In the genomic region with DNA sequence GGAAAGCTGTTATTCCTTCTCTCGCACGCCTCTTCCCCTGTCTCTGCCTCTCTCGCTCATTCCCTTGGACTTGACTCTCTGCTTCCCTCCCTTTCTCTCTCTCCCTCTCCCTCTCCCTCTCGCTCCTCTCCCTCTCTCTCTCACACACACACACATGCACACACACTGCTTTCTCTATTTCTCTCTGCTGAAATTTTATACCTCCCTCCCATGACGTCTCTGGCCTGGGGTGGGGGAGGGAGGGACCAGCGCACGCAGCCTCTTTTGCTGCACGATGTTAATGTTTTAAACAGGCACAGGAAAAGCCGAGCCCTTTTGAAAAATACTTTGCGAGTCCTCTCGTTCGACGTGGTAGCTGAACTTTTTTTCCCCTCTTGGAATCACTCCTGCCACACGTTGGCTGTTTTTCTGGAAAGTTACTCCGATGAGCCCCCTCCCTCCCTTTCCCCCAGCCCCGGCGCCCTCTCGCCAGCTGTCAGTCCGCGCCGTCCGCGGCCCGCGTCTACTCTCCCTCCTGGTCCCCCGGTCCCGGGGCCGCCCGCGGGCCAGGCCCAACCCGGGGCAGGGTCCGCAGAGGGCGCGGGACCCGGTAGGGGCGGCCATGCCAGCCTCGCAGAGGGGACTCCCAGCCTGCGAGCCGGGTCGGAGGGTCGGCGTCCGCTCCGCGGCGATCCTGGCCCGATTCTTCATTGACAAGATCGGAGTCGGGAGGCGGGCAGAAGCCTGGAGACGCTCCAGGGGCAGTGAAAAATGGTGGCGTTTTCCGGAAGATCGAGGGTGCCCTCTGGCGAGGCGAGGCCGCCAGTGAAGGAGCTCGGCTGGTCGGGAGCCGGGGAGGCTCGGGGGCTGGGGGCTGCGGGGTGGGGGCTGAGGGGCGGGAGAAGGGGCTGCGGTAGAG, we compare ENCODE assay signal across 1 cellular context.
TF ChIP-seq lines count a peak whose summit lies in the region.

TSS of gene TGFB3 (minus strand) at position 170 of the 898 bp plus-strand sequence. CDS start 1,102 bp downstream, outside the sequence.

TF ChIP-seq in HEK293, 187 proteins besides CTCF, POLR2A, EP300 and RAD21 (continued from another document and continues in another):
- TF ChIP-seq WT1 (tag by site-specific recombination; IDR thresholded peaks at IDR 0.05), result peak; percentile 77
- peak; percentile 22 for TF ChIP-seq ZNF654 (tag by site-specific recombination; IDR thresholded peaks at IDR 0.05; ENCODE audit: low read depth)
- TF ChIP-seq, protein P1, sequence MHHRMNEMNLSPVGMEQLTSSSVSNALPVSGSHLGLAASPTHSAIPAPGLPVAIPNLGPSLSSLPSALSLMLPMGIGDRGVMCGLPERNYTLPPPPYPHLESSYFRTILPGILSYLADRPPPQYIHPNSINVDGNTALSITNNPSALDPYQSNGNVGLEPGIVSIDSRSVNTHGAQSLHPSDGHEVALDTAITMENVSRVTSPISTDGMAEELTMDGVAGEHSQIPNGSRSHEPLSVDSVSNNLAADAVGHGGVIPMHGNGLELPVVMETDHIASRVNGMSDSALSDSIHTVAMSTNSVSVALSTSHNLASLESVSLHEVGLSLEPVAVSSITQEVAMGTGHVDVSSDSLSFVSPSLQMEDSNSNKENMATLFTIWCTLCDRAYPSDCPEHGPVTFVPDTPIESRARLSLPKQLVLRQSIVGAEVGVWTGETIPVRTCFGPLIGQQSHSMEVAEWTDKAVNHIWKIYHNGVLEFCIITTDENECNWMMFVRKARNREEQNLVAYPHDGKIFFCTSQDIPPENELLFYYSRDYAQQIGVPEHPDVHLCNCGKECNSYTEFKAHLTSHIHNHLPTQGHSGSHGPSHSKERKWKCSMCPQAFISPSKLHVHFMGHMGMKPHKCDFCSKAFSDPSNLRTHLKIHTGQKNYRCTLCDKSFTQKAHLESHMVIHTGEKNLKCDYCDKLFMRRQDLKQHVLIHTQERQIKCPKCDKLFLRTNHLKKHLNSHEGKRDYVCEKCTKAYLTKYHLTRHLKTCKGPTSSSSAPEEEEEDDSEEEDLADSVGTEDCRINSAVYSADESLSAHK (tag by site-specific recombination; IDR thresholded peaks at IDR 0.05), result peak; percentile 79; the same call in 1 of the 2 replicates
- no peak for TF ChIP-seq ZBTB6 (tag by site-specific recombination; IDR thresholded peaks at IDR 0.05)
- TF ChIP-seq GFI1B (tag by site-specific recombination; IDR thresholded peaks at IDR 0.05), result peak; percentile 62; the same call in 1 of the 2 replicates
- no peak for TF ChIP-seq ZNF239 (tag by site-specific recombination; IDR thresholded peaks at IDR 0.05)
- no peak for TF ChIP-seq MZF1 (tag by site-specific recombination; IDR thresholded peaks at IDR 0.05; ENCODE audit: borderline replicate concordance)
- TF ChIP-seq SCRT1 (tag by site-specific recombination; IDR thresholded peaks at IDR 0.05; ENCODE audit: borderline replicate concordance), result 0 out of 2 replicates have a peak, but pooled peaks have one; percentile 23
- TF ChIP-seq ZNF140 (tag by site-specific recombination; IDR thresholded peaks at IDR 0.05), result no peak
- no peak for TF ChIP-seq ZNF670 (tag by site-specific recombination; IDR thresholded peaks at IDR 0.05; ENCODE audit: low read depth)
- 0 out of 2 replicates have a peak, but pooled peaks have one; percentile 28 for TF ChIP-seq BCL11B (tag by site-specific recombination; IDR thresholded peaks at IDR 0.05; ENCODE audit: low read depth)
- TF ChIP-seq, protein P2, sequence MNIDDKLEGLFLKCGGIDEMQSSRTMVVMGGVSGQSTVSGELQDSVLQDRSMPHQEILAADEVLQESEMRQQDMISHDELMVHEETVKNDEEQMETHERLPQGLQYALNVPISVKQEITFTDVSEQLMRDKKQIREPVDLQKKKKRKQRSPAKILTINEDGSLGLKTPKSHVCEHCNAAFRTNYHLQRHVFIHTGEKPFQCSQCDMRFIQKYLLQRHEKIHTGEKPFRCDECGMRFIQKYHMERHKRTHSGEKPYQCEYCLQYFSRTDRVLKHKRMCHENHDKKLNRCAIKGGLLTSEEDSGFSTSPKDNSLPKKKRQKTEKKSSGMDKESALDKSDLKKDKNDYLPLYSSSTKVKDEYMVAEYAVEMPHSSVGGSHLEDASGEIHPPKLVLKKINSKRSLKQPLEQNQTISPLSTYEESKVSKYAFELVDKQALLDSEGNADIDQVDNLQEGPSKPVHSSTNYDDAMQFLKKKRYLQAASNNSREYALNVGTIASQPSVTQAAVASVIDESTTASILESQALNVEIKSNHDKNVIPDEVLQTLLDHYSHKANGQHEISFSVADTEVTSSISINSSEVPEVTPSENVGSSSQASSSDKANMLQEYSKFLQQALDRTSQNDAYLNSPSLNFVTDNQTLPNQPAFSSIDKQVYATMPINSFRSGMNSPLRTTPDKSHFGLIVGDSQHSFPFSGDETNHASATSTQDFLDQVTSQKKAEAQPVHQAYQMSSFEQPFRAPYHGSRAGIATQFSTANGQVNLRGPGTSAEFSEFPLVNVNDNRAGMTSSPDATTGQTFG (tag by site-specific recombination; IDR thresholded peaks at IDR 0.05; ENCODE audit: borderline replicate concordance), result 0 out of 2 replicates have a peak, but pooled peaks have one; percentile 61
- no peak for TF ChIP-seq ZNF23 (tag by site-specific recombination; IDR thresholded peaks at IDR 0.05; ENCODE audit: borderline replicate concordance)
- TF ChIP-seq, protein P3, sequence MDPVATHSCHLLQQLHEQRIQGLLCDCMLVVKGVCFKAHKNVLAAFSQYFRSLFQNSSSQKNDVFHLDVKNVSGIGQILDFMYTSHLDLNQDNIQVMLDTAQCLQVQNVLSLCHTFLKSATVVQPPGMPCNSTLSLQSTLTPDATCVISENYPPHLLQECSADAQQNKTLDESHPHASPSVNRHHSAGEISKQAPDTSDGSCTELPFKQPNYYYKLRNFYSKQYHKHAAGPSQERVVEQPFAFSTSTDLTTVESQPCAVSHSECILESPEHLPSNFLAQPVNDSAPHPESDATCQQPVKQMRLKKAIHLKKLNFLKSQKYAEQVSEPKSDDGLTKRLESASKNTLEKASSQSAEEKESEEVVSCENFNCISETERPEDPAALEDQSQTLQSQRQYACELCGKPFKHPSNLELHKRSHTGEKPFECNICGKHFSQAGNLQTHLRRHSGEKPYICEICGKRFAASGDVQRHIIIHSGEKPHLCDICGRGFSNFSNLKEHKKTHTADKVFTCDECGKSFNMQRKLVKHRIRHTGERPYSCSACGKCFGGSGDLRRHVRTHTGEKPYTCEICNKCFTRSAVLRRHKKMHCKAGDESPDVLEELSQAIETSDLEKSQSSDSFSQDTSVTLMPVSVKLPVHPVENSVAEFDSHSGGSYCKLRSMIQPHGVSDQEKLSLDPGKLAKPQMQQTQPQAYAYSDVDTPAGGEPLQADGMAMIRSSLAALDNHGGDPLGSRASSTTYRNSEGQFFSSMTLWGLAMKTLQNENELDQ (tag by site-specific recombination; IDR thresholded peaks at IDR 0.05; ENCODE audit: low read depth), result no peak
- TF ChIP-seq ZNF211 (tag by site-specific recombination; IDR thresholded peaks at IDR 0.05; ENCODE audit: low read depth), result no peak
- TF ChIP-seq YY2 (tag by site-specific recombination; IDR thresholded peaks at IDR 0.05), result peak; percentile 24; the same call in 1 of the 2 replicates
- TF ChIP-seq, protein P4, sequence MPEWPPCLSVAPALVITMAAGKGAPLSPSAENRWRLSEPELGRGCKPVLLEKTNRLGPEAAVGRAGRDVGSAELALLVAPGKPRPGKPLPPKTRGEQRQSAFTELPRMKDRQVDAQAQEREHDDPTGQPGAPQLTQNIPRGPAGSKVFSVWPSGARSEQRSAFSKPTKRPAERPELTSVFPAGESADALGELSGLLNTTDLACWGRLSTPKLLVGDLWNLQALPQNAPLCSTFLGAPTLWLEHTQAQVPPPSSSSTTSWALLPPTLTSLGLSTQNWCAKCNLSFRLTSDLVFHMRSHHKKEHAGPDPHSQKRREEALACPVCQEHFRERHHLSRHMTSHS (tag by site-specific recombination; IDR thresholded peaks at IDR 0.05), result no peak
- TF ChIP-seq ZNF37A (tag by site-specific recombination; IDR thresholded peaks at IDR 0.05), result no peak
- TF ChIP-seq ZEB2 (tag by site-specific recombination; IDR thresholded peaks at IDR 0.05), result peak; percentile 63
- TF ChIP-seq ZFP69B (tag by site-specific recombination; IDR thresholded peaks at IDR 0.05), result peak; percentile 84
- TF ChIP-seq ZNF514 (tag by site-specific recombination; IDR thresholded peaks at IDR 0.05), result no peak
- TF ChIP-seq ZSCAN30 (tag by site-specific recombination; IDR thresholded peaks at IDR 0.05), result peak; percentile 54
- no peak for TF ChIP-seq ZNF837 (tag by site-specific recombination; IDR thresholded peaks at IDR 0.05)
- TF ChIP-seq ZNF843 (tag by site-specific recombination; IDR thresholded peaks at IDR 0.05), result peak; percentile 83; the same call in 1 of the 2 replicates
- TF ChIP-seq, protein P5, sequence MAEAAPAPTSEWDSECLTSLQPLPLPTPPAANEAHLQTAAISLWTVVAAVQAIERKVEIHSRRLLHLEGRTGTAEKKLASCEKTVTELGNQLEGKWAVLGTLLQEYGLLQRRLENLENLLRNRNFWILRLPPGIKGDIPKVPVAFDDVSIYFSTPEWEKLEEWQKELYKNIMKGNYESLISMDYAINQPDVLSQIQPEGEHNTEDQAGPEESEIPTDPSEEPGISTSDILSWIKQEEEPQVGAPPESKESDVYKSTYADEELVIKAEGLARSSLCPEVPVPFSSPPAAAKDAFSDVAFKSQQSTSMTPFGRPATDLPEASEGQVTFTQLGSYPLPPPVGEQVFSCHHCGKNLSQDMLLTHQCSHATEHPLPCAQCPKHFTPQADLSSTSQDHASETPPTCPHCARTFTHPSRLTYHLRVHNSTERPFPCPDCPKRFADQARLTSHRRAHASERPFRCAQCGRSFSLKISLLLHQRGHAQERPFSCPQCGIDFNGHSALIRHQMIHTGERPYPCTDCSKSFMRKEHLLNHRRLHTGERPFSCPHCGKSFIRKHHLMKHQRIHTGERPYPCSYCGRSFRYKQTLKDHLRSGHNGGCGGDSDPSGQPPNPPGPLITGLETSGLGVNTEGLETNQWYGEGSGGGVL (tag by site-specific recombination; IDR thresholded peaks at IDR 0.05), result peak; percentile 100
- no peak for TF ChIP-seq HOXC10 (CRISPR knock-in tag; IDR thresholded peaks at IDR 0.05)
- TF ChIP-seq ZNF423 (tag by site-specific recombination; IDR thresholded peaks at IDR 0.05), result no peak
- TF ChIP-seq ZNF549 (tag by site-specific recombination; IDR thresholded peaks at IDR 0.05), result no peak
- TF ChIP-seq ZNF560 (tag by site-specific recombination; IDR thresholded peaks at IDR 0.05; ENCODE audit: borderline replicate concordance), result no peak
- TF ChIP-seq ZNF391 (tag by site-specific recombination; IDR thresholded peaks at IDR 0.05; ENCODE audit: borderline replicate concordance, low read depth), result peak; percentile 84
- TF ChIP-seq REPIN1 (tag by site-specific recombination; IDR thresholded peaks at IDR 0.05; ENCODE audit: low read depth), result no peak
- no peak for TF ChIP-seq ZNF146 (tag by site-specific recombination; IDR thresholded peaks at IDR 0.05)
- no peak; the same call in 1 of the 2 replicates for TF ChIP-seq BCL6B (tag by site-specific recombination; IDR thresholded peaks at IDR 0.05)
- TF ChIP-seq ZNF561 (tag by site-specific recombination; IDR thresholded peaks at IDR 0.05; ENCODE audit: borderline replicate concordance), result peak; percentile 74; the same call in 1 of the 2 replicates
- no peak for TF ChIP-seq ZNF701 (tag by site-specific recombination; IDR thresholded peaks at IDR 0.05)
- TF ChIP-seq FEZF1 (tag by site-specific recombination; IDR thresholded peaks at IDR 0.05), result peak; percentile 65; the same call in 1 of the 2 replicates
- TF ChIP-seq GLIS1 (tag by site-specific recombination; IDR thresholded peaks at IDR 0.05), result no peak; the same call in 1 of the 2 replicates
- TF ChIP-seq ZNF645 (tag by site-specific recombination; IDR thresholded peaks at IDR 0.05), result no peak
- TF ChIP-seq KLF9 (tag by site-specific recombination; IDR thresholded peaks at IDR 0.05; ENCODE audit: low read depth), result peak; percentile 47; the same call in 1 of the 2 replicates
- peak; percentile 68; the same call in 1 of the 2 replicates for TF ChIP-seq ZNF558 (tag by site-specific recombination; IDR thresholded peaks at IDR 0.05)
- no peak for TF ChIP-seq ZSCAN5A (tag by site-specific recombination; IDR thresholded peaks at IDR 0.05)
- no peak for TF ChIP-seq ZNF791 (tag by site-specific recombination; IDR thresholded peaks at IDR 0.05)
- TF ChIP-seq IKZF3 (tag by site-specific recombination; IDR thresholded peaks at IDR 0.05), result peak; percentile 48; the same call in 1 of the 2 replicates
- TF ChIP-seq ZNF768 (tag by site-specific recombination; IDR thresholded peaks at IDR 0.05), result no peak
